In the genomic region with DNA sequence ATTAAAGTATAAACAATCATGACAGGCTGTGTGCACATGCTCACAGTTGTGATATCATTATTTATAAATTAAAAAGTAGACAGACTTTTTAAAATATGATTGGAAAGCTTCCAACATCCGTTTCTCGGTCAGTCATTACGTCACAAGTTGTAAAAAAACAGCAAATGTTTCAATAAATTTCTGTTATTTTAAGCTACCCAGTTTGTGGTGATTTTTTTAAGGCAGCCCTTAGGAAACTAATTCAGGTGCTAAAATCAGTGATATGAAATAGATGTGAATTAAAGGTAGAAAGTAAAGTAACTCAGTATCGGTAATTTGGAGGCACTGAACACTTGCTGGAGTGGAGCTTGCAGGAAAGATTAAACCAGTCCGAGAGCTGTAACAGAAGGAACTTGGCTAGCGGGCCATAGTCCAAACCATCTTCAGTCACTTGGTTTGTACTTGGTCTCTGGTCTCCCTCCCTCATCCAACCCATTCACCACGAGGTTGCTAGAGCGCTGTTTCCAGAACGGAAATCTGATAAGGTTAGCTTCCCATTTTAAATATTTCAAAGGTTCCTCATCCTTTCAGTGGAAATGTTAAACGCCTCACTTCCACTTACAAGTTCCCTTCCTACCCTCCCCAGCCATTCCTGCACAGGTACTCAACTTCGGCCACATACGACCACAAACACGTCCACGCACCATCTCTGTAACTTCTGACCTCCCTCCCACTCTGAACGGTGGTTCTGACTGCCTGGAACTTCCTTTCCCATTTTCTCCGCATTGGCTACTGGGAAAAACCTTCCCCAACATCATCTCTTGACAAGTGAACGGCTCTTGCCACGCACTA, we compare ENCODE assay signal across 8 cellular contexts. TPM values are rescaled to one million over a fixed set of nuclear protein-coding genes. Genes with fewer than 3 reads are reported as not detected.
A peak's percentile ranks its signal among the peaks of the same experiment; 100 is the strongest.
DNase-seq lines count a peak whose midpoint lies in the region; ATAC-seq lines count a peak whose summit lies in the region.

No MANE protein-coding gene starts in this region.

- peak; percentile 73 for DNase-seq in Karpas-422
- DNase-seq in activated CD4-positive, alpha-beta T cell treated with anti-CD3 and anti-CD28 coated beads, Interleukin-2, amount 10 ng/mL, durations not matched to agents 7 days and 5 days: peak; percentile 11
- DNase-seq in fibroblast of peridontal ligament (ENCODE audit: extremely low read depth): peak; percentile 58
- no peak for DNase-seq in natural killer cell treated with Interleukin-12 subunit alpha and Interleukin-12 subunit beta and Interleukin-15 and Interleukin-18, amount 100 ng/mL, for 72 hours (ENCODE audit: low spot score)
- no peak for DNase-seq in NCI-H1105 treated with DMSO at 0.1 percent for 48 hours (lab: John Stamatoyannopoulos, UW)

- no peaks in the 10 kb centered on the region for H3K9me2 ChIP-seq in Karpas-422 (replicated peaks; ENCODE audit: insufficient read depth, low read length)

- H3K27ac Mint-ChIP-seq in activated CD4-positive, alpha-beta T cell treated with anti-CD3 and anti-CD28 coated beads, Interleukin-2, amount 10 ng/mL, durations not matched to agents 7 days and 5 days: peak overlapping the region; percentile 93
- peak overlapping the region; percentile 97 to 98 for H3K27ac Mint-ChIP-seq in natural killer cell treated with Interleukin-12 subunit alpha and Interleukin-12 subunit beta and Interleukin-15 and Interleukin-18, amount 100 ng/mL, for 72 hours

- H3K9ac ChIP-seq in ES-I3 (ENCODE audit: low read depth, low read length): peak overlapping the region; percentile 68
- peak overlapping the region; percentile 80 for H3K9ac ChIP-seq in Karpas-422 (ENCODE audit: low read length)

- H3K4me3 Mint-ChIP-seq in activated CD4-positive, alpha-beta T cell treated with anti-CD3 and anti-CD28 coated beads, Interleukin-2, amount 10 ng/mL, durations not matched to agents 7 days and 5 days: peak overlapping the region; percentile 88
- peak overlapping the region; percentile 98 for H3K4me3 Mint-ChIP-seq in natural killer cell treated with Interleukin-12 subunit alpha and Interleukin-12 subunit beta and Interleukin-15 and Interleukin-18, amount 100 ng/mL, for 72 hours

- H3K27ac ChIP-seq in Karpas-422 (ENCODE audit: low read length): peak overlapping the region; percentile 22; the same call in 1 of the 2 replicates

- H3K9me3 ChIP-seq in ES-I3 (ENCODE audit: control insufficient read depth, insufficient read depth, low read length) (no peaks in the 10 kb centered on the region), Karpas-422 (ENCODE audit: low read length) (no peaks in the 10 kb centered on the region)

- H2AFZ ChIP-seq in Karpas-422 (ENCODE audit: low read length): peak overlapping the region; percentile 53

- H3K4me1 Mint-ChIP-seq in activated CD4-positive, alpha-beta T cell treated with anti-CD3 and anti-CD28 coated beads, Interleukin-2, amount 10 ng/mL, durations not matched to agents 7 days and 5 days: peaks cover 47% of the 10 kb centered on the region
- peaks cover 39 to 50% of the 10 kb centered on the region in 2 donors for H3K4me1 Mint-ChIP-seq in natural killer cell treated with Interleukin-12 subunit alpha and Interleukin-12 subunit beta and Interleukin-15 and Interleukin-18, amount 100 ng/mL, for 72 hours (ENCODE audit: low read depth in 2 of 2)

- POLR2A ChIA-PET in activated CD4-positive, alpha-beta T cell treated with anti-CD3 and anti-CD28 coated beads, Interleukin-2, amount 10 ng/mL, durations not matched to agents 7 days and 5 days (lab: Charles Lee): interaction anchor here (0.6 kb wide), 1 partner anchor 330 kb away, joined by 3 read pairs; no protein-coding TSS in a partner anchor

- H3K36me3 ChIP-seq in ES-I3 (ENCODE audit: insufficient read depth, low read length) (peaks cover 11% of the 10 kb centered on the region), Karpas-422 (ENCODE audit: insufficient read depth, low read length) (peaks cover 38% of the 10 kb centered on the region)

- H3K79me2 ChIP-seq in Karpas-422 (ENCODE audit: low read length): peaks cover 55% of the 10 kb centered on the region

- H3K36me3 Mint-ChIP-seq in activated CD4-positive, alpha-beta T cell treated with anti-CD3 and anti-CD28 coated beads, Interleukin-2, amount 10 ng/mL, durations not matched to agents 7 days and 5 days (ENCODE audit: low read depth): peaks cover 39% of the 10 kb centered on the region
- peaks cover 35% of the 10 kb centered on the region for H3K36me3 Mint-ChIP-seq in natural killer cell treated with Interleukin-12 subunit alpha and Interleukin-12 subunit beta and Interleukin-15 and Interleukin-18, amount 100 ng/mL, for 72 hours

- H3K4me3 ChIP-seq in Karpas-422 (ENCODE audit: low read length): peak overlapping the region; percentile 85

- ATAC-seq in GM21528 (IDR thresholded peaks at IDR 0.05; ENCODE audit: low FRiP score, unreplicated experiment) (peak; percentile 19), GM18520 (IDR thresholded peaks at IDR 0.05; ENCODE audit: unreplicated experiment) (no peak)
- peak; percentile 1 to 6 for ATAC-seq in natural killer cell treated with Interleukin-12 subunit alpha and Interleukin-12 subunit beta and Interleukin-15 and Interleukin-18, amount 100 ng/mL, for 72 hours

- H3K9me3 Mint-ChIP-seq in activated CD4-positive, alpha-beta T cell treated with anti-CD3 and anti-CD28 coated beads, Interleukin-2, amount 10 ng/mL, durations not matched to agents 7 days and 5 days: no peaks in the 10 kb centered on the region
- H3K9me3 Mint-ChIP-seq in natural killer cell treated with Interleukin-12 subunit alpha and Interleukin-12 subunit beta and Interleukin-15 and Interleukin-18, amount 100 ng/mL, for 72 hours: no peaks in the 10 kb centered on the region

- CTCF ChIA-PET in activated CD4-positive, alpha-beta T cell treated with anti-CD3 and anti-CD28 coated beads, Interleukin-2, amount 10 ng/mL, durations not matched to agents 7 days and 5 days (lab: Charles Lee): interaction anchor here (1.7 kb wide), 1 partner anchor 12 kb away, joined by 9 read pairs; no protein-coding TSS in a partner anchor

- peak overlapping the region; percentile 93 for H3K4me2 ChIP-seq in Karpas-422 (ENCODE audit: low read depth, low read length, poor library complexity, severe bottlenecking)

- no peaks in the 10 kb centered on the region for H3K27me3 ChIP-seq in Karpas-422 (ENCODE audit: low read length)

- H3K4me1 ChIP-seq in ES-I3 (ENCODE audit: insufficient read depth, low read length) (no peaks in the 10 kb centered on the region), Karpas-422 (ENCODE audit: low read length) (peaks cover 21% of the 10 kb centered on the region)

- H4K20me1 ChIP-seq in Karpas-422 (ENCODE audit: insufficient read depth, low read depth, low read length): 0 out of 2 replicates have a peak, but pooled peaks cover 6% of the 10 kb centered on the region

- H3K27me3 Mint-ChIP-seq in activated CD4-positive, alpha-beta T cell treated with anti-CD3 and anti-CD28 coated beads, Interleukin-2, amount 10 ng/mL, durations not matched to agents 7 days and 5 days: no peaks in the 10 kb centered on the region
- H3K27me3 Mint-ChIP-seq in natural killer cell treated with Interleukin-12 subunit alpha and Interleukin-12 subunit beta and Interleukin-15 and Interleukin-18, amount 100 ng/mL, for 72 hours: peaks cover 5 to 7% of the 10 kb centered on the region in 2 donors

RNA-seq across cellular contexts. Expression of gene CCNH, which starts 0.9 kb away (rescaled TPM):
- 87.1 and 149 TPM in 2 replicates for total RNA-seq in Karpas-422 (2014; rRNA removed; shearing (Covaris generic); ENCODE audit: low replicate concordance)
- total RNA-seq in activated CD4-positive, alpha-beta T cell treated with anti-CD3 and anti-CD28 coated beads, Interleukin-2, amount 10 ng/mL, durations not matched to agents 7 days and 5 days: 10 to 100 TPM; 43.1 to 57.6 TPM
- 10 to 100 TPM; 63.2 to 96.9 TPM for total RNA-seq in natural killer cell treated with Interleukin-12 subunit alpha and Interleukin-12 subunit beta and Interleukin-15 and Interleukin-18, amount 100 ng/mL, for 72 hours

Comparison
In these comparisons a context has a peak if more than half of its experiments do, and no peak if none do; other contexts are left out.
1. DNase-seq: peak in Karpas-422 (single experiment), activated CD4-positive, alpha-beta T cell treated with anti-CD3 and anti-CD28 coated beads, Interleukin-2, amount 10 ng/mL, durations not matched to agents 7 days and 5 days (single experiment) and fibroblast of peridontal ligament (single experiment); none in natural killer cell treated with Interleukin-12 subunit alpha and Interleukin-12 subunit beta and Interleukin-15 and Interleukin-18, amount 100 ng/mL, for 72 hours (single experiment) and NCI-H1105 treated with DMSO at 0.1 percent for 48 hours (single experiment).